ENCODE assay signal across 35 cellular contexts in the genomic region with DNA sequence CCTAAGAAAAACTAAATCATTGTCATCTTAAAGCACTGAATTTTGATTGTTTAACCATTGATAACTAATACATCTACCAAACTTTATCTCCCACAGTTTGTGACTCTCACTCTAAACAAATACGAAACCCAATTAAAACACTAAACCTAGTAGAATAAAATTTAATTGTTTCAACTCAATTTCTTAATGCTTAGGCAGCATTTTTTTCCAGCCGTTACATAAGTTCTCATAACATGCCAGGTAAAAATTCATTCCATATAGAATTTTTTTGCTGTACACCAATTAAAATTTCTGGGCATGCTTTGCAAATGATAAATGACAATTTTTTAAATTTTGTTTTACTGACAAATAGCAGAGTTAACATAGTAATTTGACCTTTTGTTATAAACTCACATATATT.
"Had no signal": no experiment of that assay in that cellular context is flagged by ENCODE, and none has a peak within 500 bp of the region (broad histone marks: within the 10 kb centered on the region; RNA-seq: fewer than 3 reads in every experiment).

No MANE protein-coding gene starts in this region.

- H3K27me3 ChIP-seq: MG63 had no signal

- H3K36me3 ChIP-seq: MG63 had no signal

- H3K4me3 ChIP-seq: MG63 had no signal

- H3K9me3 ChIP-seq: MG63 had no signal

- DNase-seq: Kasumi-1, MG63, MM.1S, MV-4-11, NCI-H1048, NCI-H1092, NCI-H1092 treated with DMSO at 0.1 percent for 48 hours, NCI-H1105, NCI-H1105 treated with DMSO at 0.1 percent for 48 hours, NCI-H1417, NCI-H1417 treated with DMSO at 0.1 percent for 48 hours, NCI-H1436, NCI-H1436 treated with DMSO at 0.1 percent for 48 hours, NCI-H146, NCI-H1694, NCI-H1694 treated with DMSO at 0.1 percent for 48 hours, NCI-H187, NCI-H187 treated with DMSO at 0.1 percent for 48 hours, NCI-H1930, NCI-H2029, NCI-H2029 treated with DMSO at 0.1 percent for 48 hours, NCI-H2081, NCI-H2081 treated with DMSO at 0.1 percent for 48 hours, NCI-H2107, NCI-H2171, NCI-H2171 treated with DMSO at 0.1 percent for 48 hours, NCI-H2227 treated with DMSO at 0.1 percent for 48 hours, NCI-H226, NCI-H345, NCI-H446, NCI-H446 treated with DMSO at 0.1 percent for 48 hours, NCI-H510A, NCI-H510A treated with DMSO at 0.1 percent for 48 hours, NCI-H524, NCI-H524 treated with DMSO at 0.1 percent for 48 hours had no signal
